In genomic region chr11:122882809-122883681, GRCh38 we compare ENCODE assay signal across 8 cellular contexts. TPM values are rescaled to one million over a fixed set of nuclear protein-coding genes. Genes with fewer than 3 reads are reported as not detected.
DNase-seq lines count a peak whose midpoint lies in the region; ATAC-seq, FAIRE-seq and TF ChIP-seq lines count a peak whose summit lies in the region.

No MANE protein-coding gene starts in this region.

- H4K20me1 ChIP-seq in SK-N-SH (ENCODE audit: insufficient read depth): no peaks in the 10 kb centered on the region

- H3K27ac ChIP-seq in SK-N-SH (ENCODE audit: low read depth in 2 of 2, low read length in 1 of 2) (peak overlapping the region; percentile 85 to 87), left ventricle myocardium inferior (replicated peaks) (peak overlapping the region; percentile 62)

- H3K4me1 Mint-ChIP-seq in progenitor cell of endocrine pancreas (ENCODE audit: low read depth): peaks cover 9% of the 10 kb centered on the region

- peak overlapping the region; percentile 87 for H3K4me3 Mint-ChIP-seq in progenitor cell of endocrine pancreas (ENCODE audit: low read depth)

- H2AFZ ChIP-seq in SK-N-SH (ENCODE audit: low read depth): peak overlapping the region; percentile 99

- no peaks in the 10 kb centered on the region for H3K9me2 ChIP-seq in SK-N-SH

- no peak for TF ChIP-seq CTCF in SK-N-SH (IDR thresholded peaks at IDR 0.05)
- TF ChIP-seq CTCF in left ventricle myocardium inferior (IDR thresholded peaks at IDR 0.05; ENCODE audit: borderline replicate concordance): no peak
- TF ChIP-seq CTCF in progenitor cell of endocrine pancreas (IDR thresholded peaks at IDR 0.05; ENCODE audit: unreplicated experiment): no peak

- CTCF ChIA-PET in SK-N-SH (lab: Yijun Ruan, JAX): interaction anchor here (0.5 to 5.6 kb wide), 6 partner anchors 11 to 304 kb away, joined by 3 to 33 read pairs (median 4); no protein-coding TSS in a partner anchor

- DNase-seq in SK-N-SH: peak; percentile 86
- peak; percentile 84 for DNase-seq in adipocyte (ENCODE audit: low read depth)
- peak; percentile 55 for DNase-seq in left ventricle myocardium inferior
- peak; percentile 31 for DNase-seq in progenitor cell of endocrine pancreas (ENCODE audit: low spot score, unreplicated experiment)
- peak; percentile 18 for DNase-seq in urothelium cell line (ENCODE audit: low spot score)

- intact Hi-C loops in left ventricle myocardium inferior (cut with micrococcal nuclease): no loop called here

- H3K9me3 Mint-ChIP-seq in progenitor cell of endocrine pancreas (ENCODE audit: low read depth): no peaks in the 10 kb centered on the region

- no peak for TF ChIP-seq RAD21 in SK-N-SH (IDR thresholded peaks at IDR 0.05; ENCODE audit: low read length)

- H3K27me3 ChIP-seq in SK-N-SH (ENCODE audit: insufficient read depth) (no peaks in the 10 kb centered on the region), adipocyte (replicated peaks; ENCODE audit: control insufficient read depth, insufficient read depth, low read length) (peaks cover 3% of the 10 kb centered on the region), left ventricle myocardium inferior (ENCODE audit: low read depth) (peaks cover 34% of the 10 kb centered on the region)

- no peaks in the 10 kb centered on the region for H3K36me3 ChIP-seq in ES-I3 (ENCODE audit: insufficient read depth, low read length)
- H3K36me3 ChIP-seq in SK-N-SH (replicated peaks in 1 of 2; ENCODE audit: control insufficient read depth in 1 of 2, insufficient read depth in 2 of 2, low read length in 1 of 2): peaks cover 11 to 12% of the 10 kb centered on the region in 2 experiments
- no peaks in the 10 kb centered on the region for H3K36me3 ChIP-seq in adipocyte (ENCODE audit: control insufficient read depth, insufficient read depth, low read length, severe bottlenecking)
- H3K36me3 ChIP-seq in left ventricle myocardium inferior: no peaks in the 10 kb centered on the region

- 6% methylated on average over 24 of the region's 68 CpGs for WGBS in SK-N-SH (ENCODE audit: low lambda C conversion rate)

- H3K4me1 ChIP-seq in ES-I3 (ENCODE audit: insufficient read depth, low read length) (peaks cover 16% of the 10 kb centered on the region), SK-N-SH (ENCODE audit: control insufficient read depth in 1 of 2, insufficient read depth in 2 of 2, low read depth in 1 of 2, low read length in 1 of 2) (peaks cover 3 to 10% of the 10 kb centered on the region in 2 experiments; a peak in 3 of 4 replicates), adipocyte (ENCODE audit: control insufficient read depth, insufficient read depth, low read length) (peaks cover 10% of the 10 kb centered on the region), left ventricle myocardium inferior (peaks cover 14% of the 10 kb centered on the region)

- peaks cover 10% of the 10 kb centered on the region for H3F3A ChIP-seq in SK-N-SH (replicated peaks; ENCODE audit: insufficient read depth)

- H3K9me3 ChIP-seq in ES-I3 (ENCODE audit: control insufficient read depth, insufficient read depth, low read length) (no peaks in the 10 kb centered on the region), SK-N-SH (no peaks in the 10 kb centered on the region), adipocyte (ENCODE audit: control insufficient read depth, low read length) (no peaks in the 10 kb centered on the region), left ventricle myocardium inferior (replicated peaks) (no peaks in the 10 kb centered on the region)

- peak overlapping the region; percentile 96 for H3K27ac Mint-ChIP-seq in progenitor cell of endocrine pancreas

- ATAC-seq in HG03159 (IDR thresholded peaks at IDR 0.05; ENCODE audit: unreplicated experiment) (peak; percentile 53), GM19467 (IDR thresholded peaks at IDR 0.05; ENCODE audit: unreplicated experiment) (no peak)

- no peak for TF ChIP-seq EP300 in SK-N-SH (IDR thresholded peaks at IDR 0.05; ENCODE audit: borderline replicate concordance in 1 of 2, low read depth in 1 of 2, low read length in 1 of 2)

- H3K9ac ChIP-seq in ES-I3 (ENCODE audit: low read depth, low read length): peak overlapping the region; percentile 98
- peak overlapping the region; percentile 85 for H3K9ac ChIP-seq in SK-N-SH
- H3K9ac ChIP-seq in adipocyte (ENCODE audit: low read length): peak overlapping the region; percentile 90

- FAIRE-seq in urothelium cell line (lab: Jason Lieb, UNC): no peak

- peaks cover 8% of the 10 kb centered on the region; the same call in 1 of the 2 replicates for H3K79me2 ChIP-seq in SK-N-SH (ENCODE audit: insufficient read depth)

- peak overlapping the region; percentile 90 for H3K4me2 ChIP-seq in SK-N-SH

- POLR2A ChIA-PET in SK-N-SH (lab: Yijun Ruan, JAX): interaction anchor here (0.6 to 0.8 kb wide), 4 partner anchors 16 to 179 kb away, joined by 3 to 4 read pairs (median 4); no protein-coding TSS in a partner anchor

- H3K36me3 Mint-ChIP-seq in progenitor cell of endocrine pancreas (ENCODE audit: insufficient read depth): peaks cover 9% of the 10 kb centered on the region

- peaks cover 29% of the 10 kb centered on the region for H3K27me3 Mint-ChIP-seq in progenitor cell of endocrine pancreas

- H3K4me3 ChIP-seq in SK-N-SH (ENCODE audit: low read depth in 2 of 2, low read length in 1 of 2) (peak overlapping the region; percentile 67 to 76), adipocyte (ENCODE audit: low read length) (peak overlapping the region; percentile 86), left ventricle myocardium inferior (peak overlapping the region; percentile 68)

TF ChIP-seq in SK-N-SH, 30 proteins besides CTCF, POLR2A, EP300 and RAD21 (continues in another document):
- TF ChIP-seq CHD2 (IDR thresholded peaks at IDR 0.05; ENCODE audit: low read length, partially characterized antibody): no peak
- TF ChIP-seq ELF1 (IDR thresholded peaks at IDR 0.05): peak; percentile 52; the same call in 1 of the 2 replicates
- peak; percentile 18; the same call in 1 of the 2 replicates for TF ChIP-seq MXI1 (IDR thresholded peaks at IDR 0.05; ENCODE audit: low read depth, low read length)
- TF ChIP-seq REST (IDR thresholded peaks at IDR 0.05; ENCODE audit: low read depth, low read length): 0 out of 2 replicates have a peak, but pooled peaks have one; percentile 5
- TF ChIP-seq PBX3 (IDR thresholded peaks at IDR 0.05): no peak
- 0 out of 2 replicates have a peak, but pooled peaks have one; percentile 15 for TF ChIP-seq SIN3A (IDR thresholded peaks at IDR 0.05; ENCODE audit: borderline replicate concordance, low read depth, low read length)
- 0 out of 2 replicates have a peak, but pooled peaks have one; percentile 12 for TF ChIP-seq JUND (IDR thresholded peaks at IDR 0.05)
- no peak for TF ChIP-seq IRF3 (IDR thresholded peaks at IDR 0.05; ENCODE audit: low read depth, low read length)
- TF ChIP-seq EZH2phosphoT487 (IDR thresholded peaks at IDR 0.05; ENCODE audit: borderline replicate concordance, low read depth): no peak
- no peak for TF ChIP-seq NRF1 (IDR thresholded peaks at IDR 0.05; ENCODE audit: low read depth, low read length)

RNA-seq across cellular contexts. Expression of gene JHY, which starts 0.5 kb away (rescaled TPM):
- polyA plus RNA-seq in SK-N-SH (2012; rRNA removed): 2.9 TPM in 2 replicates
- polyA plus RNA-seq in SK-N-SH (2012; cell fraction: cytosol; rRNA removed): 3.5 and 4.3 TPM in 2 replicates
- 2.3 and 2.8 TPM in 2 replicates for polyA plus RNA-seq in SK-N-SH (2012; cell fraction: nucleus; rRNA removed)
- total RNA-seq in left ventricle myocardium inferior (1.8 TPM), progenitor cell of endocrine pancreas (3.5 and 5.3 TPM in 2 replicates)

RNA-seq across cellular contexts. Expression of gene CRTAM, which starts 44.7 kb away (rescaled TPM):
- not detected in 2 replicates for polyA plus RNA-seq in SK-N-SH (2012; rRNA removed)
- not detected in 2 replicates for polyA plus RNA-seq in SK-N-SH (2012; cell fraction: cytosol; rRNA removed)
- polyA plus RNA-seq in SK-N-SH (2012; cell fraction: nucleus; rRNA removed): not detected in 2 replicates
- total RNA-seq in left ventricle myocardium inferior (not detected), progenitor cell of endocrine pancreas (not detected in 2 replicates)

Comparison
In these comparisons a context has a peak if more than half of its experiments do, and no peak if none do; other contexts are left out.
1. DNase-seq: peak in every context shown above with its lines; median percentile 86 in SK-N-SH; 84 in adipocyte; 55 in left ventricle myocardium inferior; 31 in progenitor cell of endocrine pancreas; 18 in urothelium cell line.